1 cellular context compared by ENCODE assay signal in the genomic region with DNA sequence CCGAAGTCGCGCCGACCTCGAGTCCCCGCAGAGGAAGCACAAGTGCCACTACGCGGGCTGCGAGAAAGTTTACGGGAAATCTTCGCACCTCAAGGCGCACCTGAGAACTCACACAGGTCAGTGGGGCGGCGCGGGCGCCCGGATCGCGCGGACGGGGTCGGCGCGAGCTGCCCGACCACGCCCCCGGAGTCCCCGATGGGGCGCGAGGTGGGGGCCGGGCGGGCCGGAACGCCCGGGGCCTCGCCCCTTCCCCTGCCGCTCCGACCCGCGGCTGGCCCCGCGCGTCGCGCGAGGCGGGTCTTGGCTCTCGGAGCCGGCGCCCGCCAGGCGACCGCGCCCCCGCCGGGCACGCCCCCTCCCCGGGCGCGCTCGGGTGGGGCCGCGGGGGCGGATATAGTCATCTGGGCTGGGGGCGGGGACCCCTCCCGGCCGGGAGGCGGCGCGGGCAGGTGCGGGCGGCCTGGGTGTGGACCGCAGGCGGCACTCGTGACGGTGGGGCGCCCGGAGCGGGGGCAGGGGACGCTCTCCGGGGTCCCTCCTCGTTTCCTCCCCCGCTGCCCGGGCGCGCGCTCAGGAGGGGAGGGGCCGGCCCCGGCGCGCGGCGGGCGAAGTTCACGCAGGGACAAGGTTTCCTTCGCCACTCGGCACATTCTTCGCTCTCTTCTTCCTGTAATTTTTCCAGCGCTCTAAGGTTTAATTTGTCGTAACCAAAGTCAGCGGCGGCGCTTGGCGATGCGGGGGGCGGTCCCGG.
TF ChIP-seq lines count a peak whose summit lies in the region.

No MANE protein-coding gene starts in this region.

TF ChIP-seq in HepG2, 621 proteins besides CTCF, POLR2A, EP300 and RAD21 (continued from another document and continues in another):
- TF ChIP-seq, protein P1, sequence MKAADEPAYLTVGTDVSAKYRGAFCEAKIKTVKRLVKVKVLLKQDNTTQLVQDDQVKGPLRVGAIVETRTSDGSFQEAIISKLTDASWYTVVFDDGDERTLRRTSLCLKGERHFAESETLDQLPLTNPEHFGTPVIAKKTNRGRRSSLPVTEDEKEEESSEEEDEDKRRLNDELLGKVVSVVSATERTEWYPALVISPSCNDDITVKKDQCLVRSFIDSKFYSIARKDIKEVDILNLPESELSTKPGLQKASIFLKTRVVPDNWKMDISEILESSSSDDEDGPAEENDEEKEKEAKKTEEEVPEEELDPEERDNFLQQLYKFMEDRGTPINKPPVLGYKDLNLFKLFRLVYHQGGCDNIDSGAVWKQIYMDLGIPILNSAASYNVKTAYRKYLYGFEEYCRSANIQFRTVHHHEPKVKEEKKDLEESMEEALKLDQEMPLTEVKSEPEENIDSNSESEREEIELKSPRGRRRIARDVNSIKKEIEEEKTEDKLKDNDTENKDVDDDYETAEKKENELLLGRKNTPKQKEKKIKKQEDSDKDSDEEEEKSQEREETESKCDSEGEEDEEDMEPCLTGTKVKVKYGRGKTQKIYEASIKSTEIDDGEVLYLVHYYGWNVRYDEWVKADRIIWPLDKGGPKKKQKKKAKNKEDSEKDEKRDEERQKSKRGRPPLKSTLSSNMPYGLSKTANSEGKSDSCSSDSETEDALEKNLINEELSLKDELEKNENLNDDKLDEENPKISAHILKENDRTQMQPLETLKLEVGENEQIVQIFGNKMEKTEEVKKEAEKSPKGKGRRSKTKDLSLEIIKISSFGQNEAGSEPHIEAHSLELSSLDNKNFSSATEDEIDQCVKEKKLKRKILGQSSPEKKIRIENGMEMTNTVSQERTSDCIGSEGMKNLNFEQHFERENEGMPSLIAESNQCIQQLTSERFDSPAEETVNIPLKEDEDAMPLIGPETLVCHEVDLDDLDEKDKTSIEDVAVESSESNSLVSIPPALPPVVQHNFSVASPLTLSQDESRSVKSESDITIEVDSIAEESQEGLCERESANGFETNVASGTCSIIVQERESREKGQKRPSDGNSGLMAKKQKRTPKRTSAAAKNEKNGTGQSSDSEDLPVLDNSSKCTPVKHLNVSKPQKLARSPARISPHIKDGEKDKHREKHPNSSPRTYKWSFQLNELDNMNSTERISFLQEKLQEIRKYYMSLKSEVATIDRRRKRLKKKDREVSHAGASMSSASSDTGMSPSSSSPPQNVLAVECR (CRISPR knock-in tag; IDR thresholded peaks at IDR 0.05; ENCODE audit: borderline replicate concordance): peak; percentile 30; the same call in 1 of the 2 replicates
- TF ChIP-seq ARNT (IDR thresholded peaks at IDR 0.05) (no peak), ATF4 (CRISPR knock-in tag; IDR thresholded peaks at IDR 0.05) (no peak), ZFP90 (CRISPR knock-in tag; IDR thresholded peaks at IDR 0.05; ENCODE audit: borderline replicate concordance) (no peak), ZBTB46 (CRISPR knock-in tag; IDR thresholded peaks at IDR 0.05; ENCODE audit: borderline replicate concordance) (no peak), ZFY (CRISPR knock-in tag; IDR thresholded peaks at IDR 0.05) (peak; percentile 5; the same call in 1 of the 2 replicates), ZNF574 (CRISPR knock-in tag; IDR thresholded peaks at IDR 0.05) (peak; percentile 6; the same call in 1 of the 2 replicates), ZBTB43 (CRISPR knock-in tag; conservative IDR thresholded peaks at IDR 0.05) (no peak), TEAD3 (CRISPR knock-in tag; optimal IDR thresholded peaks at IDR 0.05; ENCODE audit: borderline replicate concordance) (no peak), ZNF563 (CRISPR knock-in tag; IDR thresholded peaks at IDR 0.05) (no peak), ZFX (CRISPR knock-in tag; IDR thresholded peaks at IDR 0.05; ENCODE audit: low read depth) (peak; percentile 3), ZNF720 (CRISPR knock-in tag; IDR thresholded peaks at IDR 0.05) (no peak), HNRNPLL (IDR thresholded peaks at IDR 0.05; ENCODE audit: low read depth, low read length, poor library complexity, severe bottlenecking) (peak; percentile 50), RFX3 (CRISPR knock-in tag; IDR thresholded peaks at IDR 0.05) (no peak), NONO (IDR thresholded peaks at IDR 0.05) (no peak), NONO (CRISPR knock-in tag; conservative IDR thresholded peaks at IDR 0.05) (0 out of 2 replicates have a peak, but pooled peaks have one; percentile 14), KDM5A (IDR thresholded peaks at IDR 0.05; ENCODE audit: borderline replicate concordance, low read length) (no peak; the same call in 1 of the 2 replicates), HNF4G (IDR thresholded peaks at IDR 0.05; ENCODE audit: borderline replicate concordance, low read depth, low read length) (0 out of 2 replicates have a peak, but pooled peaks have one; percentile 12), HNF4G (CRISPR knock-in tag; IDR thresholded peaks at IDR 0.05; ENCODE audit: borderline replicate concordance, low read depth) (no peak), ZNF235 (CRISPR knock-in tag; IDR thresholded peaks at IDR 0.05; ENCODE audit: borderline replicate concordance) (no peak), JARID2 (CRISPR knock-in tag; IDR thresholded peaks at IDR 0.05; ENCODE audit: insufficient replicate concordance) (no peak), BRCA1 (CRISPR knock-in tag; IDR thresholded peaks at IDR 0.05) (no peak), HES4 (CRISPR knock-in tag; IDR thresholded peaks at IDR 0.05; ENCODE audit: borderline replicate concordance) (no peak), ZNF660 (CRISPR knock-in tag; IDR thresholded peaks at IDR 0.05; ENCODE audit: borderline replicate concordance, low read depth) (no peak), ZNF746 (CRISPR knock-in tag; IDR thresholded peaks at IDR 0.05) (no peak), ZNF777 (CRISPR knock-in tag; IDR thresholded peaks at IDR 0.05) (peak; percentile 36; the same call in 1 of the 2 replicates), SSRP1 (CRISPR knock-in tag; IDR thresholded peaks at IDR 0.05) (no peak), KLF9 (CRISPR knock-in tag; IDR thresholded peaks at IDR 0.05; ENCODE audit: low read depth) (no peak), MBNL3 (CRISPR knock-in tag; conservative IDR thresholded peaks at IDR 0.05) (no peak)
- TF ChIP-seq, protein P2, sequence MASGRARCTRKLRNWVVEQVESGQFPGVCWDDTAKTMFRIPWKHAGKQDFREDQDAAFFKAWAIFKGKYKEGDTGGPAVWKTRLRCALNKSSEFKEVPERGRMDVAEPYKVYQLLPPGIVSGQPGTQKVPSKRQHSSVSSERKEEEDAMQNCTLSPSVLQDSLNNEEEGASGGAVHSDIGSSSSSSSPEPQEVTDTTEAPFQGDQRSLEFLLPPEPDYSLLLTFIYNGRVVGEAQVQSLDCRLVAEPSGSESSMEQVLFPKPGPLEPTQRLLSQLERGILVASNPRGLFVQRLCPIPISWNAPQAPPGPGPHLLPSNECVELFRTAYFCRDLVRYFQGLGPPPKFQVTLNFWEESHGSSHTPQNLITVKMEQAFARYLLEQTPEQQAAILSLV (CRISPR knock-in tag; IDR thresholded peaks at IDR 0.05; ENCODE audit: borderline replicate concordance): no peak
- TF ChIP-seq, protein P3, sequence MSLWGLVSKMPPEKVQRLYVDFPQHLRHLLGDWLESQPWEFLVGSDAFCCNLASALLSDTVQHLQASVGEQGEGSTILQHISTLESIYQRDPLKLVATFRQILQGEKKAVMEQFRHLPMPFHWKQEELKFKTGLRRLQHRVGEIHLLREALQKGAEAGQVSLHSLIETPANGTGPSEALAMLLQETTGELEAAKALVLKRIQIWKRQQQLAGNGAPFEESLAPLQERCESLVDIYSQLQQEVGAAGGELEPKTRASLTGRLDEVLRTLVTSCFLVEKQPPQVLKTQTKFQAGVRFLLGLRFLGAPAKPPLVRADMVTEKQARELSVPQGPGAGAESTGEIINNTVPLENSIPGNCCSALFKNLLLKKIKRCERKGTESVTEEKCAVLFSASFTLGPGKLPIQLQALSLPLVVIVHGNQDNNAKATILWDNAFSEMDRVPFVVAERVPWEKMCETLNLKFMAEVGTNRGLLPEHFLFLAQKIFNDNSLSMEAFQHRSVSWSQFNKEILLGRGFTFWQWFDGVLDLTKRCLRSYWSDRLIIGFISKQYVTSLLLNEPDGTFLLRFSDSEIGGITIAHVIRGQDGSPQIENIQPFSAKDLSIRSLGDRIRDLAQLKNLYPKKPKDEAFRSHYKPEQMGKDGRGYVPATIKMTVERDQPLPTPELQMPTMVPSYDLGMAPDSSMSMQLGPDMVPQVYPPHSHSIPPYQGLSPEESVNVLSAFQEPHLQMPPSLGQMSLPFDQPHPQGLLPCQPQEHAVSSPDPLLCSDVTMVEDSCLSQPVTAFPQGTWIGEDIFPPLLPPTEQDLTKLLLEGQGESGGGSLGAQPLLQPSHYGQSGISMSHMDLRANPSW (CRISPR knock-in tag; IDR thresholded peaks at IDR 0.05; ENCODE audit: borderline replicate concordance): no peak
- TF ChIP-seq, protein P4, sequence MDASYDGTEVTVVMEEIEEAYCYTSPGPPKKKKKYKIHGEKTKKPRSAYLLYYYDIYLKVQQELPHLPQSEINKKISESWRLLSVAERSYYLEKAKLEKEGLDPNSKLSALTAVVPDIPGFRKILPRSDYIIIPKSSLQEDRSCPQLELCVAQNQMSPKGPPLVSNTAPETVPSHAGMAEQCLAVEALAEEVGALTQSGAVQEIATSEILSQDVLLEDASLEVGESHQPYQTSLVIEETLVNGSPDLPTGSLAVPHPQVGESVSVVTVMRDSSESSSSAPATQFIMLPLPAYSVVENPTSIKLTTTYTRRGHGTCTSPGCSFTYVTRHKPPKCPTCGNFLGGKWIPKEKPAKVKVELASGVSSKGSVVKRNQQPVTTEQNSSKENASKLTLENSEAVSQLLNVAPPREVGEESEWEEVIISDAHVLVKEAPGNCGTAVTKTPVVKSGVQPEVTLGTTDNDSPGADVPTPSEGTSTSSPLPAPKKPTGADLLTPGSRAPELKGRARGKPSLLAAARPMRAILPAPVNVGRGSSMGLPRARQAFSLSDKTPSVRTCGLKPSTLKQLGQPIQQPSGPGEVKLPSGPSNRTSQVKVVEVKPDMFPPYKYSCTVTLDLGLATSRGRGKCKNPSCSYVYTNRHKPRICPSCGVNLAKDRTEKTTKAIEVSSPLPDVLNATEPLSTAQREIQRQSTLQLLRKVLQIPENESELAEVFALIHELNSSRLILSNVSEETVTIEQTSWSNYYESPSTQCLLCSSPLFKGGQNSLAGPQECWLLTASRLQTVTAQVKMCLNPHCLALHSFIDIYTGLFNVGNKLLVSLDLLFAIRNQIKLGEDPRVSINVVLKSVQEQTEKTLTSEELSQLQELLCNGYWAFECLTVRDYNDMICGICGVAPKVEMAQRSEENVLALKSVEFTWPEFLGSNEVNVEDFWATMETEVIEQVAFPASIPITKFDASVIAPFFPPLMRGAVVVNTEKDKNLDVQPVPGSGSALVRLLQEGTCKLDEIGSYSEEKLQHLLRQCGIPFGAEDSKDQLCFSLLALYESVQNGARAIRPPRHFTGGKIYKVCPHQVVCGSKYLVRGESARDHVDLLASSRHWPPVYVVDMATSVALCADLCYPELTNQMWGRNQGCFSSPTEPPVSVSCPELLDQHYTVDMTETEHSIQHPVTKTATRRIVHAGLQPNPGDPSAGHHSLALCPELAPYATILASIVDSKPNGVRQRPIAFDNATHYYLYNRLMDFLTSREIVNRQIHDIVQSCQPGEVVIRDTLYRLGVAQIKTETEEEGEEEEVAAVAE (CRISPR knock-in tag; IDR thresholded peaks at IDR 0.05; ENCODE audit: borderline replicate concordance): no peak
- TF ChIP-seq, protein P5, sequence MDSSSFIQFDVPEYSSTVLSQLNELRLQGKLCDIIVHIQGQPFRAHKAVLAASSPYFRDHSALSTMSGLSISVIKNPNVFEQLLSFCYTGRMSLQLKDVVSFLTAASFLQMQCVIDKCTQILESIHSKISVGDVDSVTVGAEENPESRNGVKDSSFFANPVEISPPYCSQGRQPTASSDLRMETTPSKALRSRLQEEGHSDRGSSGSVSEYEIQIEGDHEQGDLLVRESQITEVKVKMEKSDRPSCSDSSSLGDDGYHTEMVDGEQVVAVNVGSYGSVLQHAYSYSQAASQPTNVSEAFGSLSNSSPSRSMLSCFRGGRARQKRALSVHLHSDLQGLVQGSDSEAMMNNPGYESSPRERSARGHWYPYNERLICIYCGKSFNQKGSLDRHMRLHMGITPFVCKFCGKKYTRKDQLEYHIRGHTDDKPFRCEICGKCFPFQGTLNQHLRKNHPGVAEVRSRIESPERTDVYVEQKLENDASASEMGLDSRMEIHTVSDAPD (CRISPR knock-in tag; IDR thresholded peaks at IDR 0.05): no peak
